Comparison of ENCODE assay signal across 8 cellular contexts in genomic region chr4:128241425-128241913, GRCh38. TPM values are rescaled to one million over a fixed set of nuclear protein-coding genes. Genes with fewer than 3 reads are reported as not detected.
A peak's percentile ranks its signal among the peaks of the same experiment; 100 is the strongest.
DNase-seq lines count a peak whose midpoint lies in the region; TF ChIP-seq lines count a peak whose summit lies in the region.
"Had no signal": no experiment of that assay in that cellular context is flagged by ENCODE, and none has a peak within 500 bp of the region (broad histone marks: within the 10 kb centered on the region; RNA-seq: fewer than 3 reads in every experiment).

No MANE protein-coding gene starts in this region.

- H3K4me3 ChIP-seq in GM23248: no peak overlapping the region
- no peak overlapping the region for H3K4me3 ChIP-seq in SJCRH30
- H3K4me3 ChIP-seq in fibroblast of villous mesenchyme (ENCODE audit: low read depth, low read length): no peak overlapping the region
- H3K4me3 ChIP-seq in subcutaneous abdominal adipose tissue (ENCODE audit: low read depth in 1 of 5, low read length in 5 of 5): no peak overlapping the region

- peak; percentile 93 for DNase-seq in GM23248
- peak; percentile 71 to 76 for DNase-seq in SJCRH30
- peak; percentile 95 for DNase-seq in fibroblast of villous mesenchyme (ENCODE audit: low read depth)
- no peak for DNase-seq in activated gamma-delta T cell (lab: John Stamatoyannopoulos, UW)
- DNase-seq in activated naive CD4-positive, alpha-beta T cell (lab: John Stamatoyannopoulos, UW): no peak
- no peak for DNase-seq in NCI-H526 (lab: John Stamatoyannopoulos, UW)
- DNase-seq: NCI-H2227 treated with DMSO at 0.1 percent for 48 hours had no signal

- H4K20me1 ChIP-seq in GM23248 (ENCODE audit: insufficient read depth): no peaks in the 10 kb centered on the region

- in situ Hi-C loops in GM23248 (cut with MboI): no loop called here

- H3K4me1 ChIP-seq in GM23248 (ENCODE audit: insufficient read depth) (peaks cover 18% of the 10 kb centered on the region), SJCRH30 (peaks cover 11% of the 10 kb centered on the region), subcutaneous abdominal adipose tissue (ENCODE audit: control insufficient read depth in 5 of 5, insufficient read depth in 5 of 5, low read length in 5 of 5) (peaks cover 0 to 19% (median 15%) of the 10 kb centered on the region in 5 donors)

- H3K27ac ChIP-seq in GM23248: peak overlapping the region; percentile 82
- peak overlapping the region; percentile 43 for H3K27ac ChIP-seq in SJCRH30
- H3K27ac ChIP-seq in subcutaneous abdominal adipose tissue (ENCODE audit: low read depth, low read length): peak overlapping the region; percentile 90

- TF ChIP-seq CTCF in fibroblast of villous mesenchyme (IDR thresholded peaks at IDR 0.05; ENCODE audit: insufficient read depth, low read depth, low read length): no peak

- H3K27me3 ChIP-seq in GM23248 (replicated peaks; ENCODE audit: insufficient read depth): no peaks in the 10 kb centered on the region
- H3K27me3 ChIP-seq in SJCRH30: no peaks in the 10 kb centered on the region
- peaks cover 0 to 3% (median 0%) of the 10 kb centered on the region in 5 donors for H3K27me3 ChIP-seq in subcutaneous abdominal adipose tissue (ENCODE audit: control insufficient read depth in 5 of 5, insufficient read depth in 4 of 5, low read length in 5 of 5)

- peak overlapping the region; percentile 57 for H3K4me2 ChIP-seq in GM23248 (ENCODE audit: unreplicated experiment)

- 2 to 4% methylated on average over 3 of the region's 3 CpGs for WGBS in GM23248 (ENCODE audit: low coverage in 1 of 2, low lambda C conversion rate in 2 of 2, missing lambda C conversion rate in 2 of 2), 2 experiments

- H3K79me2 ChIP-seq in GM23248 (ENCODE audit: insufficient read depth): no peaks in the 10 kb centered on the region

- H3K9ac ChIP-seq in GM23248 (peak overlapping the region; percentile 53), subcutaneous abdominal adipose tissue (ENCODE audit: low read length in 5 of 5) (peak overlapping the region in 3 of 5 donors; percentile 11 to 84 (median 68))

- peaks cover 20% of the 10 kb centered on the region; the same call in 1 of the 2 replicates for H3F3A ChIP-seq in GM23248 (ENCODE audit: insufficient read depth)

- H2AFZ ChIP-seq in GM23248: peak overlapping the region; percentile 69

- H3K9me3 ChIP-seq in GM23248 (ENCODE audit: low read depth) (no peaks in the 10 kb centered on the region), SJCRH30 (replicated peaks) (no peaks in the 10 kb centered on the region), subcutaneous abdominal adipose tissue (ENCODE audit: control insufficient read depth in 5 of 5, low read length in 5 of 5) (no peaks in the 10 kb centered on the region)

- no peaks in the 10 kb centered on the region for H3K9me2 ChIP-seq in GM23248 (ENCODE audit: insufficient read depth)

- H3K36me3 ChIP-seq in GM23248 (ENCODE audit: low read depth): no peaks in the 10 kb centered on the region
- H3K36me3 ChIP-seq in SJCRH30: no peaks in the 10 kb centered on the region
- no peaks in the 10 kb centered on the region for H3K36me3 ChIP-seq in subcutaneous abdominal adipose tissue (ENCODE audit: control insufficient read depth in 5 of 5, insufficient read depth in 5 of 5, low read length in 5 of 5)

RNA-seq across cellular contexts. Expression of gene PGRMC2, which starts 46.1 kb away (rescaled TPM):
- 97.4 and 117 TPM in 2 replicates for total RNA-seq in GM23248 (2014; rRNA removed; shearing (Covaris generic))
- polyA plus RNA-seq in GM23248 (2016; fragmentation: Nextera tagmentation; extraction: Ambion mirVana): 173 and 186 TPM in 2 replicates
- total RNA-seq in SJCRH30 (2014; rRNA removed; shearing (Covaris generic)): 17.9 and 20.2 TPM in 2 replicates
- 37.0 and 60.5 TPM in 2 replicates for total RNA-seq in fibroblast of villous mesenchyme

Comparison
In these comparisons a context has a peak if more than half of its experiments do, and no peak if none do; other contexts are left out.
1. DNase-seq: peak in GM23248 (single experiment), SJCRH30 (2 of 2) and fibroblast of villous mesenchyme (single experiment); none in activated gamma-delta T cell (single experiment), activated naive CD4-positive, alpha-beta T cell (0 of 4) and NCI-H526 (0 of 2).
2. Peak in every context shown above with its lines, with median percentiles within 50 percentile points of each other: H3K27ac ChIP-seq.